Comparison of ENCODE assay signal across 8 cellular contexts in genomic region chrX:2967998-2968909, GRCh38.
DNase-seq lines count a peak whose midpoint lies in the region; ATAC-seq, FAIRE-seq and TF ChIP-seq lines count a peak whose summit lies in the region.

No MANE protein-coding gene starts in this region.

- H3K27ac ChIP-seq in ACC112 (ENCODE audit: low read depth, low read length) = no peak overlapping the region
- H3K27ac ChIP-seq in subcutaneous abdominal adipose tissue (ENCODE audit: low read depth, low read length) = no peak overlapping the region

- ATAC-seq in GM21381 (IDR thresholded peaks at IDR 0.05; ENCODE audit: unreplicated experiment) = no peak

- DNase-seq in H54 (ENCODE audit: insufficient read length, low spot score) = peak; percentile 2
- peak; percentile 77 for DNase-seq in adipocyte (ENCODE audit: low read depth)
- peak; percentile 32 for DNase-seq in inferior parietal cortex (ENCODE audit: extremely low spot score)
- no peak for DNase-seq in HUDEP-2 (lab: John Stamatoyannopoulos, UW; ENCODE audit: unreplicated experiment in 76 of 76)
- no peak for DNase-seq in NCI-H2107 (lab: John Stamatoyannopoulos, UW)

- peak overlapping the region; percentile 25 for H3K9ac ChIP-seq in adipocyte (ENCODE audit: low read length)
- H3K9ac ChIP-seq in subcutaneous abdominal adipose tissue (ENCODE audit: low read length in 5 of 5) = peak overlapping the region in 1 of 5 donors; percentile 21

- H3K36me3 ChIP-seq in ACC112 (ENCODE audit: insufficient read depth, low read length) (no peaks in the 10 kb centered on the region), adipocyte (ENCODE audit: control insufficient read depth, insufficient read depth, low read length, severe bottlenecking) (no peaks in the 10 kb centered on the region), subcutaneous abdominal adipose tissue (ENCODE audit: control insufficient read depth in 5 of 5, insufficient read depth in 5 of 5, low read length in 5 of 5) (no peaks in the 10 kb centered on the region)

- H3K4me1 ChIP-seq in ACC112 (ENCODE audit: control insufficient read depth, insufficient read depth, low read length, unreplicated experiment) (peaks cover 17% of the 10 kb centered on the region), adipocyte (ENCODE audit: control insufficient read depth, insufficient read depth, low read length) (peaks cover 8% of the 10 kb centered on the region), subcutaneous abdominal adipose tissue (ENCODE audit: control insufficient read depth in 5 of 5, insufficient read depth in 5 of 5, low read length in 5 of 5) (peaks cover 0 to 11% (median 6%) of the 10 kb centered on the region in 5 donors)

- no peaks in the 10 kb centered on the region; the same call in 1 of the 2 replicates for H3K27me3 ChIP-seq in ACC112 (ENCODE audit: insufficient read depth, low read length)
- peaks cover 30% of the 10 kb centered on the region for H3K27me3 ChIP-seq in adipocyte (replicated peaks; ENCODE audit: control insufficient read depth, insufficient read depth, low read length)
- H3K27me3 ChIP-seq in subcutaneous abdominal adipose tissue (ENCODE audit: control insufficient read depth in 5 of 5, insufficient read depth in 4 of 5, low read length in 5 of 5) = peaks cover 0 to 21% (median 3%) of the 10 kb centered on the region in 5 donors

- no peak for FAIRE-seq in H54 (lab: Jason Lieb, UNC)

- H3K79me2 ChIP-seq in ACC112 (ENCODE audit: control insufficient read depth, insufficient read depth, low read length, unreplicated experiment) = no peaks in the 10 kb centered on the region

- H2AFZ ChIP-seq in ACC112 (ENCODE audit: low read length, unreplicated experiment) = peak overlapping the region; percentile 77

- H3K4me3 ChIP-seq in ACC112 (ENCODE audit: low read depth, low read length) (peak overlapping the region; percentile 83), adipocyte (ENCODE audit: low read length) (peak overlapping the region; percentile 76), subcutaneous abdominal adipose tissue (ENCODE audit: low read depth in 1 of 5, low read length in 5 of 5) (peak overlapping the region; percentile 5 to 57 (median 40))

- no peak; the same call in 1 of the 2 replicates for TF ChIP-seq POLR2A in H54 (IDR thresholded peaks at IDR 0.05; ENCODE audit: low read depth, low read length)

- H3K9me3 ChIP-seq in adipocyte (ENCODE audit: control insufficient read depth, low read length) (no peaks in the 10 kb centered on the region), subcutaneous abdominal adipose tissue (ENCODE audit: control insufficient read depth in 5 of 5, low read length in 5 of 5) (no peaks in the 10 kb centered on the region)

Comparison
In these comparisons a context has a peak if more than half of its experiments do, and no peak if none do; other contexts are left out.
1. DNase-seq: peak in H54 (single experiment), adipocyte (single experiment) and inferior parietal cortex (single experiment); none in HUDEP-2 (0 of 76) and NCI-H2107 (single experiment).
2. Peak in every context shown above with its lines, with median percentiles within 50 percentile points of each other: H3K4me3 ChIP-seq.